In the genomic region with DNA sequence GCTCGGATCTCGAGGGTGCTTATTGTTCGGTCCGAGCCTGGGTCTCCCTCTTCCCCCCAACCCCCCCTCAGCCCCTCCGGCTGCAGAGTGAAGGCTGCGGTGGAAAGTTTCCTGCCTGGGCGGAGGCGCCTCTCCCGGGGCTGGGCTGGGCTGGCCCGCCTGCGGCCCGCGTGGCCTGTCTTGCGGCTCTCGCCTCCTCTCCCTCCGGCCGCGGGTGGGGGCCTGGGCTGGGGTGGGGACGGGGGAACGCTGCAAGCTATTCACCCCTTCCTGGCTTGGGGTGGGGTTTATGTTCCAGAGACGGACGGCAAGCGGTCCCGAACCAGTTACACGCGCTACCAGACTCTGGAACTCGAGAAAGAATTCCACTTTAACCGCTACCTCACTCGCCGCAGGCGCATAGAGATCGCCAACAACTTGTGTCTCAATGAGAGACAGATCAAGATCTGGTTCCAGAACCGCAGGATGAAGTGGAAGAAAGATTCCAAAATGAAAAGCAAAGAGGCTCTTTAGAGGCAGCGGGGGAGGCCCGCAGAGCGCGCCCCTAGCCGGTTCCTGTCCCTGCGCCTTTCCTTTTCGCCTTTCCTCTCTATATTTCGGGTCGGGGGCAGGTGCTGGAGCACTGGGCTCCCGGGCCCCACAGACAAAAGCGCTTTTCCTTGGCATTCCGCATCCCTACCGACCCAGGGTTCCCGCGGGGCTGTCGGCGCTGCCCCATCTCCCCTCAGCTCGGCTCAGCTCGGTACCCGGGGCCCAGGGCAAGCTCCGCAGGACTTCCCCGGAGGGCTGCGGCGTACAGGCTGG, we compare ENCODE assay signal across 7 cellular contexts. TPM values are rescaled to one million over a fixed set of nuclear protein-coding genes. Genes with fewer than 3 reads are reported as not detected.
DNase-seq lines count a peak whose midpoint lies in the region; ATAC-seq lines count a peak whose summit lies in the region.
"Had no signal": no experiment of that assay in that cellular context is flagged by ENCODE, and none has a peak within 500 bp of the region (broad histone marks: within the 10 kb centered on the region; RNA-seq: fewer than 3 reads in every experiment).

No MANE protein-coding gene starts in this region.

- DNase-seq in T-helper 1 cell = no peak

- H3K4me1 Mint-ChIP-seq in T-helper 1 cell treated with Interleukin-12 subunit alpha and Interleukin-12 subunit beta and Interleukin-4 antibody, amounts not matched to agents 30 μg/mL and 1 μg/mL, for 36 hours (ENCODE audit: low read depth) = peaks cover 15% of the 10 kb centered on the region
- H3K4me1 Mint-ChIP-seq in stimulated activated memory B cell treated with anti-CD40 and anti-IgM and Interleukin-4, amounts not matched to agents 10 μg/mL and 1 μg/mL and 100 μg/mL, for 72 hours = peaks cover 26% of the 10 kb centered on the region

- H3K9me3 Mint-ChIP-seq in T-helper 1 cell treated with Interleukin-12 subunit alpha and Interleukin-12 subunit beta and Interleukin-4 antibody, amounts not matched to agents 30 μg/mL and 1 μg/mL, for 36 hours = no peaks in the 10 kb centered on the region
- H3K9me3 Mint-ChIP-seq in stimulated activated memory B cell treated with anti-CD40 and anti-IgM and Interleukin-4, amounts not matched to agents 10 μg/mL and 1 μg/mL and 100 μg/mL, for 72 hours = no peaks in the 10 kb centered on the region

- WGBS in esophagus, 2 donors = 11 to 18% methylated on average over 54 to 57 of the region's 57 CpGs

- peak; percentile 18 for ATAC-seq in stimulated activated memory B cell treated with anti-CD40 and anti-IgM and Interleukin-4, amounts not matched to agents 10 μg/mL and 1 μg/mL and 100 μg/mL, for 72 hours
- ATAC-seq in HG03378 (IDR thresholded peaks at IDR 0.05; ENCODE audit: unreplicated experiment) (no peak), GM21367 (IDR thresholded peaks at IDR 0.05; ENCODE audit: unreplicated experiment) (no peak)

- H3K4me3 ChIP-seq in esophagus (ENCODE audit: low read depth in 1 of 2, low read length in 2 of 2) = peak overlapping the region; percentile 19 to 53

- no peak overlapping the region for H3K27ac Mint-ChIP-seq in T-helper 1 cell treated with Interleukin-12 subunit alpha and Interleukin-12 subunit beta and Interleukin-4 antibody, amounts not matched to agents 30 μg/mL and 1 μg/mL, for 36 hours
- no peak overlapping the region for H3K27ac Mint-ChIP-seq in stimulated activated memory B cell treated with anti-CD40 and anti-IgM and Interleukin-4, amounts not matched to agents 10 μg/mL and 1 μg/mL and 100 μg/mL, for 72 hours

- peaks cover 0 to 18% of the 10 kb centered on the region in 2 donors for H3K4me1 ChIP-seq in esophagus (ENCODE audit: control insufficient read depth in 2 of 2, insufficient read depth in 2 of 2, low read length in 1 of 2)

- peak overlapping the region; percentile 38 to 42 for H3K27ac ChIP-seq in esophagus (ENCODE audit: low read depth in 2 of 2, low read length in 1 of 2)

- H3K9me3 ChIP-seq in esophagus (ENCODE audit: control insufficient read depth in 2 of 2, insufficient read depth in 1 of 2, low read depth in 1 of 2, low read length in 1 of 2) = no peaks in the 10 kb centered on the region

- peaks cover 95% of the 10 kb centered on the region for H3K27me3 Mint-ChIP-seq in T-helper 1 cell treated with Interleukin-12 subunit alpha and Interleukin-12 subunit beta and Interleukin-4 antibody, amounts not matched to agents 30 μg/mL and 1 μg/mL, for 36 hours (ENCODE audit: low read depth)
- peaks cover 95% of the 10 kb centered on the region for H3K27me3 Mint-ChIP-seq in stimulated activated memory B cell treated with anti-CD40 and anti-IgM and Interleukin-4, amounts not matched to agents 10 μg/mL and 1 μg/mL and 100 μg/mL, for 72 hours

- peaks cover 2% of the 10 kb centered on the region for H3K36me3 Mint-ChIP-seq in T-helper 1 cell treated with Interleukin-12 subunit alpha and Interleukin-12 subunit beta and Interleukin-4 antibody, amounts not matched to agents 30 μg/mL and 1 μg/mL, for 36 hours (ENCODE audit: low read depth)
- no peaks in the 10 kb centered on the region for H3K36me3 Mint-ChIP-seq in stimulated activated memory B cell treated with anti-CD40 and anti-IgM and Interleukin-4, amounts not matched to agents 10 μg/mL and 1 μg/mL and 100 μg/mL, for 72 hours

- no peaks in the 10 kb centered on the region for H3K36me3 ChIP-seq in esophagus (ENCODE audit: control insufficient read depth in 2 of 2, insufficient read depth in 2 of 2, low read length in 1 of 2)

- peak overlapping the region; percentile 28 for H3K4me3 Mint-ChIP-seq in T-helper 1 cell treated with Interleukin-12 subunit alpha and Interleukin-12 subunit beta and Interleukin-4 antibody, amounts not matched to agents 30 μg/mL and 1 μg/mL, for 36 hours
- peak overlapping the region; percentile 61 for H3K4me3 Mint-ChIP-seq in stimulated activated memory B cell treated with anti-CD40 and anti-IgM and Interleukin-4, amounts not matched to agents 10 μg/mL and 1 μg/mL and 100 μg/mL, for 72 hours

- H3K27me3 ChIP-seq in esophagus (ENCODE audit: control insufficient read depth in 1 of 2, insufficient read depth in 2 of 2, low read length in 2 of 2) = peaks cover 0 to 4% of the 10 kb centered on the region in 2 donors

RNA-seq across cellular contexts. Expression of gene HOXC5, which starts 1.3 kb away (rescaled TPM):
- under 1 TPM; 0.41 to 0.96 TPM for polyA plus RNA-seq in esophagus
- polyA plus RNA-seq: AG04450 had no signal

RNA-seq across cellular contexts. Expression of gene HOXC6, which starts 5.9 kb away (rescaled TPM):
- polyA plus RNA-seq in esophagus = 1 to 10 TPM; 1.4 TPM

RNA-seq across cellular contexts. Expression of gene HOXC4, which starts 19.5 kb away (rescaled TPM):
- polyA plus RNA-seq in esophagus = 1 to 10 TPM; 3.3 to 3.7 TPM
- polyA plus RNA-seq: AG04450 had no signal

RNA-seq across cellular contexts. Expression of gene HOXC8, which starts 25.4 kb away (rescaled TPM):
- polyA plus RNA-seq in esophagus = under 1 TPM; 0.04 to 0.21 TPM

RNA-seq across cellular contexts. Expression of gene HOXC9, which starts 34.2 kb away (rescaled TPM):
- under 1 TPM; 0.20 to 0.51 TPM for polyA plus RNA-seq in esophagus
- polyA plus RNA-seq: AG04450 had no signal
